ENCODE assay signal across 1 cellular context in genomic region chr9:115786321-115786720, GRCh38.
TF ChIP-seq lines count a peak whose summit lies in the region.

No MANE protein-coding gene starts in this region.

TF ChIP-seq in WTC11, 78 proteins besides CTCF, POLR2A, EP300 and RAD21 (continued from another document):
- no peak for TF ChIP-seq ATF6 (CRISPR knock-in tag; IDR thresholded peaks at IDR 0.05)
- TF ChIP-seq RORB (CRISPR knock-in tag; IDR thresholded peaks at IDR 0.05): no peak
- TF ChIP-seq MXD4 (CRISPR knock-in tag; IDR thresholded peaks at IDR 0.05; ENCODE audit: borderline replicate concordance): no peak
- TF ChIP-seq, protein P1, sequence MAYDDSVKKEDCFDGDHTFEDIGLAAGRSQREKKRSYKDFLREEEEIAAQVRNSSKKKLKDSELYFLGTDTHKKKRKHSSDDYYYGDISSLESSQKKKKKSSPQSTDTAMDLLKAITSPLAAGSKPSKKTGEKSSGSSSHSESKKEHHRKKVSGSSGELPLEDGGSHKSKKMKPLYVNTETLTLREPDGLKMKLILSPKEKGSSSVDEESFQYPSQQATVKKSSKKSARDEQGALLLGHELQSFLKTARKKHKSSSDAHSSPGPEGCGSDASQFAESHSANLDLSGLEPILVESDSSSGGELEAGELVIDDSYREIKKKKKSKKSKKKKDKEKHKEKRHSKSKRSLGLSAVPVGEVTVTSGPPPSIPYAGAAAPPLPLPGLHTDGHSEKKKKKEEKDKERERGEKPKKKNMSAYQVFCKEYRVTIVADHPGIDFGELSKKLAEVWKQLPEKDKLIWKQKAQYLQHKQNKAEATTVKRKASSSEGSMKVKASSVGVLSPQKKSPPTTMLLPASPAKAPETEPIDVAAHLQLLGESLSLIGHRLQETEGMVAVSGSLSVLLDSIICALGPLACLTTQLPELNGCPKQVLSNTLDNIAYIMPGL (CRISPR knock-in tag; IDR thresholded peaks at IDR 0.05): no peak
- no peak for TF ChIP-seq PREB (CRISPR knock-in tag; IDR thresholded peaks at IDR 0.05; ENCODE audit: borderline replicate concordance)
